Comparison of ENCODE assay signal across 27 cellular contexts in genomic region chr15:57227181-57227580, GRCh38.
DNase-seq lines count a peak whose midpoint lies in the region; FAIRE-seq and TF ChIP-seq lines count a peak whose summit lies in the region.
"Had no signal": no experiment of that assay in that cellular context is flagged by ENCODE, and none has a peak within 500 bp of the region (broad histone marks: within the 10 kb centered on the region; RNA-seq: fewer than 3 reads in every experiment).

No MANE protein-coding gene starts in this region.

- H3K9me3 ChIP-seq in HEK293 (ENCODE audit: control insufficient read depth, insufficient read depth, low read depth, low read length) (no peaks in the 10 kb centered on the region), endocrine pancreas (ENCODE audit: control insufficient read depth, low read length) (no peaks in the 10 kb centered on the region), neural progenitor cell (ENCODE audit: low read depth) (no peaks in the 10 kb centered on the region), small intestine (ENCODE audit: control insufficient read depth, low read depth) (no peaks in the 10 kb centered on the region), Peyer's patch (no peaks in the 10 kb centered on the region)
- H3K9me3 ChIP-seq: heart right ventricle, right lobe of liver, testis had no signal

- POLR2A ChIA-PET in HEK293 (lab: Yijun Ruan, JAX), result no interaction called here

- H3K9ac ChIP-seq in endocrine pancreas (ENCODE audit: control insufficient read depth, insufficient read depth, low read length) (no peak overlapping the region), neural progenitor cell (no peak overlapping the region)

- CTCF ChIA-PET in HEK293 (lab: Yijun Ruan, JAX), result no interaction called here

- peaks cover 15% of the 10 kb centered on the region for H3F3A ChIP-seq in neural progenitor cell (ENCODE audit: low read depth)

- peaks cover 3% of the 10 kb centered on the region for H3K36me3 Mint-ChIP-seq in neural progenitor cell
- H3K36me3 Mint-ChIP-seq: activated naive CD4-positive, alpha-beta T cell treated with anti-CD3 and anti-CD28 coated beads, Interleukin-2, amount 50 U/mL, for 72 hours had no signal

- no peak for TF ChIP-seq POLR2A in Peyer's patch (IDR thresholded peaks at IDR 0.05)

- H3K36me3 ChIP-seq in HEK293 (ENCODE audit: control insufficient read depth in 2 of 2, insufficient read depth in 1 of 2, low read length in 2 of 2) (peaks cover 0 to under 1% of the 10 kb centered on the region in 2 experiments; a peak in 1 of 3 replicates), endocrine pancreas (ENCODE audit: control insufficient read depth, insufficient read depth, low read length) (no peaks in the 10 kb centered on the region), neural progenitor cell (no peaks in the 10 kb centered on the region), small intestine (ENCODE audit: control insufficient read depth in 2 of 2, insufficient read depth in 2 of 2, low read length in 2 of 2) (peaks cover 0 to under 1% of the 10 kb centered on the region in 2 donors), Peyer's patch (peaks cover 0 to 3% (median 0%) of the 10 kb centered on the region in 3 donors)

- peaks cover 79% of the 10 kb centered on the region for H3K79me2 ChIP-seq in neural progenitor cell (ENCODE audit: low read depth)

- WGBS in small intestine, 3 donors, result 80 to 94% (median 81%) methylated on average over 3 of the region's 3 CpGs

- H3K4me3 ChIP-seq in HEK293 (ENCODE audit: low read depth, low read length) (no peak overlapping the region), endocrine pancreas (ENCODE audit: control insufficient read depth, insufficient read depth, low read length) (peak overlapping the region; percentile 22), neural progenitor cell (no peak overlapping the region), small intestine (ENCODE audit: low read depth in 1 of 2, low read length in 2 of 2) (no peak overlapping the region), Peyer's patch (no peak overlapping the region)
- H3K4me3 ChIP-seq: heart right ventricle, right lobe of liver, testis had no signal

- no peaks in the 10 kb centered on the region for H3K27me3 Mint-ChIP-seq in neural progenitor cell (ENCODE audit: insufficient read depth, low read depth)
- H3K27me3 Mint-ChIP-seq: activated B cell treated with CpG ODN at 0.5 μM for 24 hours; central memory CD8-positive, alpha-beta T cell; naive thymus-derived CD8-positive, alpha-beta T cell had no signal

- H3K4me2 ChIP-seq in neural progenitor cell, result no peak overlapping the region

- peak; percentile 78 for DNase-seq in NCI-H69 (lab: John Stamatoyannopoulos, UW)
- DNase-seq in neural progenitor cell (ENCODE audit: low spot score), result peak; percentile 30
- no peak for DNase-seq in small intestine
- DNase-seq in kidney tubule cell (ENCODE audit: low spot score), result no peak
- no peak for DNase-seq in Peyer's patch
- DNase-seq: activated B cell treated with CpG ODN at 0.5 μM for 24 hours; activated CD4-positive, alpha-beta T cell treated with anti-CD3 and anti-CD28 coated beads, Interleukin-2, amount 50 U/mL, for 4 hours; activated CD8-positive, alpha-beta memory T cell treated with anti-CD3 and anti-CD28 coated beads, Interleukin-2, amount 50 U/mL, for 4 hours; AML-193; aorta; DMS153; dorsolateral prefrontal cortex; heart right ventricle; left colon; naive thymus-derived CD8-positive, alpha-beta T cell; NCI-H1436 treated with DMSO at 0.1 percent for 48 hours; NCI-H526; posterior cingulate gyrus; right lobe of liver; stimulated activated naive CD4-positive, alpha-beta T cell treated with Interleukin-2 at 50 U/mL for 16 hours; SW 1271; T1000; testis had no signal

- no peak for FAIRE-seq in small intestine (lab: Jason Lieb, UNC)

- H3K27me3 ChIP-seq in endocrine pancreas (ENCODE audit: control insufficient read depth, insufficient read depth, low read length) (no peaks in the 10 kb centered on the region), neural progenitor cell (no peaks in the 10 kb centered on the region), small intestine (ENCODE audit: control insufficient read depth in 2 of 2, insufficient read depth in 2 of 2, low read length in 2 of 2) (no peaks in the 10 kb centered on the region), Peyer's patch (no peaks in the 10 kb centered on the region)
- H3K27me3 ChIP-seq: dorsolateral prefrontal cortex, heart right ventricle, right lobe of liver, testis had no signal

- H3K9me3 Mint-ChIP-seq in neural progenitor cell, result no peaks in the 10 kb centered on the region
- H3K9me3 Mint-ChIP-seq: activated B cell treated with CpG ODN at 0.5 μM for 24 hours; activated naive CD4-positive, alpha-beta T cell treated with anti-CD3 and anti-CD28 coated beads, Interleukin-2, amount 50 U/mL, for 72 hours; central memory CD8-positive, alpha-beta T cell; naive thymus-derived CD8-positive, alpha-beta T cell had no signal

- H3K4me3 Mint-ChIP-seq in neural progenitor cell, result peak overlapping the region; percentile 66
- H3K4me3 Mint-ChIP-seq: activated B cell treated with CpG ODN at 0.5 μM for 24 hours; central memory CD8-positive, alpha-beta T cell; naive thymus-derived CD8-positive, alpha-beta T cell had no signal

- TF ChIP-seq CTCF in HEK293 (tag by site-specific recombination; IDR thresholded peaks at IDR 0.05) (no peak), neural progenitor cell (IDR thresholded peaks at IDR 0.05) (no peak), Peyer's patch (IDR thresholded peaks at IDR 0.05) (no peak)

- H4K20me1 ChIP-seq in neural progenitor cell (ENCODE audit: low read depth), result peaks cover 29% of the 10 kb centered on the region

- H3K4me1 Mint-ChIP-seq in neural progenitor cell, result peaks cover 62% of the 10 kb centered on the region

- H3K4me1 ChIP-seq in HEK293 (ENCODE audit: control insufficient read depth, insufficient read depth, low read length) (no peaks in the 10 kb centered on the region), endocrine pancreas (ENCODE audit: control insufficient read depth, insufficient read depth, low read length) (peaks cover 23% of the 10 kb centered on the region), neural progenitor cell (peaks cover 33% of the 10 kb centered on the region), small intestine (ENCODE audit: control insufficient read depth in 2 of 2, insufficient read depth in 1 of 2, low read depth in 1 of 2, low read length in 1 of 2) (no peaks in the 10 kb centered on the region), Peyer's patch (no peaks in the 10 kb centered on the region)
- H3K4me1 ChIP-seq: right lobe of liver, testis had no signal

- H3K27ac Mint-ChIP-seq in neural progenitor cell, result peak overlapping the region; percentile 70
- H3K27ac Mint-ChIP-seq: activated B cell treated with CpG ODN at 0.5 μM for 24 hours; activated naive CD4-positive, alpha-beta T cell treated with anti-CD3 and anti-CD28 coated beads, Interleukin-2, amount 50 U/mL, for 72 hours had no signal

- no peak overlapping the region for H3K27ac ChIP-seq in HEK293 (ENCODE audit: extremely low read depth, low read depth, low read length)
- peak overlapping the region; percentile 7 for H3K27ac ChIP-seq in neural progenitor cell
- no peak overlapping the region for H3K27ac ChIP-seq in small intestine (ENCODE audit: low read depth in 1 of 2, low read length in 1 of 2)
- H3K27ac ChIP-seq in Peyer's patch, result no peak overlapping the region
- H3K27ac ChIP-seq: heart right ventricle, right lobe of liver, testis had no signal

- no peak overlapping the region for H2AFZ ChIP-seq in neural progenitor cell (replicated peaks)

TF ChIP-seq in HEK293, 187 proteins besides CTCF, POLR2A, EP300 and RAD21:
- TF ChIP-seq PRDM6 (tag by site-specific recombination; IDR thresholded peaks at IDR 0.05), result peak; percentile 9; the same call in 1 of the 2 replicates
- no peak for TF ChIP-seq ZNF76 (tag by site-specific recombination; IDR thresholded peaks at IDR 0.05; ENCODE audit: borderline replicate concordance, low read depth)
- no peak for TF ChIP-seq EGR2 (tag by site-specific recombination; IDR thresholded peaks at IDR 0.05; ENCODE audit: low read depth)

Comparison
In these comparisons a context has a peak if more than half of its experiments do, and no peak if none do; other contexts are left out.
1. DNase-seq: peak in NCI-H69 (single experiment) and neural progenitor cell (single experiment); none in small intestine (single experiment), kidney tubule cell (single experiment) and Peyer's patch (0 of 3).